ENCODE assay signal across 10 cellular contexts in genomic region chr1:16143566-16144324, GRCh38. TPM values are rescaled to one million over a fixed set of nuclear protein-coding genes. Genes with fewer than 3 reads are reported as not detected.
DNase-seq lines count a peak whose midpoint lies in the region; ATAC-seq and TF ChIP-seq lines count a peak whose summit lies in the region.
"Had no signal": no experiment of that assay in that cellular context is flagged by ENCODE, and none has a peak within 500 bp of the region (broad histone marks: within the 10 kb centered on the region; RNA-seq: fewer than 3 reads in every experiment).

No MANE protein-coding gene starts in this region.

- H3K27me3 ChIP-seq in colonic mucosa (no peaks in the 10 kb centered on the region), H9 (ENCODE audit: insufficient read depth, low read length) (no peaks in the 10 kb centered on the region)

- DNase-seq in A172 (ENCODE audit: low spot score) (peak; percentile 88), LoVo (ENCODE audit: low spot score) (peak; percentile 94), colonic mucosa (peak; percentile 80), H9 (no peak), Kasumi-1 (lab: John Stamatoyannopoulos, UW) (no peak)
- DNase-seq in stimulated activated CD4-positive, alpha-beta T cell treated with anti-CD3 and anti-CD28 coated beads, Interleukin-12 subunit alpha, Interleukin-12 subunit beta, amount 100 ng/mL, for 4 hours: no peak
- DNase-seq: activated naive CD8-positive, alpha-beta T cell treated with anti-CD3 and anti-CD28 coated beads for 36 hours; NCI-H1105 treated with DMSO at 0.1 percent for 48 hours had no signal

- no peak overlapping the region for H3K4me3 Mint-ChIP-seq in H9
- H3K4me3 Mint-ChIP-seq: activated naive CD8-positive, alpha-beta T cell treated with anti-CD3 and anti-CD28 coated beads for 36 hours had no signal

- no peak overlapping the region for H2BK12ac ChIP-seq in H9 (ENCODE audit: insufficient read length, low read depth, low read length)

- H3K23me2 ChIP-seq in H9 (ENCODE audit: insufficient read length, low read depth, low read length, poor library complexity, severe bottlenecking): peaks cover 8% of the 10 kb centered on the region

- H3K14ac ChIP-seq in H9 (ENCODE audit: insufficient read depth, low read length): no peak overlapping the region

- H3K79me1 ChIP-seq in H9 (ENCODE audit: insufficient read depth, low read depth, low read length, poor library complexity, severe bottlenecking): peaks cover 15% of the 10 kb centered on the region

- WGBS in mesodermal cell (ENCODE audit: insufficient coverage in 2 of 2), 2 experiments: 78 to 88% methylated on average over 9 to 13 of the region's 18 CpGs
- WGBS in H9 (ENCODE audit: extremely low coverage, insufficient read length, low lambda C conversion rate): no CpG with 5 or more reads among the region's 18 CpGs

- H3K27ac Mint-ChIP-seq in H9: peak overlapping the region in 1 of 3 experiments; percentile 57; a peak in 2 of 7 replicates
- H3K27ac Mint-ChIP-seq: activated naive CD8-positive, alpha-beta T cell treated with anti-CD3 and anti-CD28 coated beads for 36 hours had no signal

- no peaks in the 10 kb centered on the region for H4K20me1 ChIP-seq in H9 (ENCODE audit: control insufficient read depth, insufficient read depth, insufficient read length)

- no peak overlapping the region for H2BK20ac ChIP-seq in H9 (ENCODE audit: low read depth, low read length, poor library complexity, severe bottlenecking)

- intact Hi-C loops in colonic mucosa (cut with DNase I): loop anchor here (5.0 kb wide), 1 partner anchor 61 kb away; no protein-coding TSS in a partner anchor

- H3K9ac ChIP-seq in colonic mucosa (ENCODE audit: low read depth in 2 of 2, low read length in 2 of 2) (peak overlapping the region in 1 of 2 donors; percentile 81), H9 (ENCODE audit: extremely low read depth, insufficient read length, low read length) (no peak overlapping the region)

- no peak overlapping the region for H2BK5ac ChIP-seq in H9 (ENCODE audit: insufficient read length, low read length)

- H2AK5ac ChIP-seq in H9 (ENCODE audit: insufficient read length, low read length): no peak overlapping the region

- no peak overlapping the region for H3K56ac ChIP-seq in H9 (ENCODE audit: insufficient read length, low read depth, low read length)

- H3K23ac ChIP-seq in H9 (ENCODE audit: insufficient read length, low read depth, low read length): no peak overlapping the region

- H3K36me3 ChIP-seq in colonic mucosa (peaks cover 6% of the 10 kb centered on the region), mesodermal cell (ENCODE audit: control insufficient read depth, insufficient read depth, low read length) (peaks cover 89% of the 10 kb centered on the region)

- no peak overlapping the region for H3K18ac ChIP-seq in H9 (ENCODE audit: insufficient read length, low read depth, low read length)

- peaks cover 28 to 68% (median 37%) of the 10 kb centered on the region in 3 experiments; a peak in 6 of 7 replicates for H3K36me3 Mint-ChIP-seq in H9 (ENCODE audit: insufficient read depth in 1 of 3, low read depth in 3 of 3)
- H3K36me3 Mint-ChIP-seq: activated naive CD8-positive, alpha-beta T cell treated with anti-CD3 and anti-CD28 coated beads for 36 hours had no signal

- H3K27ac ChIP-seq in colonic mucosa (peak overlapping the region; percentile 71), mesodermal cell (ENCODE audit: low read depth, low read length, severe bottlenecking) (peak overlapping the region; percentile 99), H9 (ENCODE audit: insufficient read length, low read depth, low read length) (no peak overlapping the region)

- H3K9me3 ChIP-seq in colonic mucosa (no peaks in the 10 kb centered on the region), mesodermal cell (ENCODE audit: control insufficient read depth, low read length) (no peaks in the 10 kb centered on the region), H9 (ENCODE audit: control insufficient read depth, low read depth, low read length) (no peaks in the 10 kb centered on the region)

- H3K4me1 ChIP-seq in colonic mucosa (peaks cover 15% of the 10 kb centered on the region), mesodermal cell (ENCODE audit: control insufficient read depth, insufficient read depth, low read length, poor library complexity, severe bottlenecking) (peaks cover 92% of the 10 kb centered on the region), H9 (ENCODE audit: insufficient read depth, low read length) (peaks cover 15% of the 10 kb centered on the region)

- H3K4me3 ChIP-seq in colonic mucosa (no peak overlapping the region), mesodermal cell (ENCODE audit: extremely low read depth, insufficient read depth, low read length, poor library complexity, severe bottlenecking) (no peak overlapping the region)

- peaks cover 62 to 66% of the 10 kb centered on the region in 2 experiments for H3K4me1 Mint-ChIP-seq in H9

- no peak overlapping the region for H3K4me2 ChIP-seq in H9 (ENCODE audit: insufficient read depth, insufficient read length, low read length)

- H3K79me2 ChIP-seq in H9 (ENCODE audit: insufficient read depth, low read length): peaks cover 15% of the 10 kb centered on the region; the same call in 1 of the 2 replicates

- no peak overlapping the region for H3T11ph ChIP-seq in H9 (ENCODE audit: low read length)

- no peak overlapping the region for H2BK120ac ChIP-seq in H9 (ENCODE audit: low read depth, low read length, poor library complexity, severe bottlenecking)

- no peak overlapping the region for H2BK15ac ChIP-seq in H9 (ENCODE audit: low read depth, low read length)

- H3K27me3 Mint-ChIP-seq in H9 (ENCODE audit: low read depth): no peaks in the 10 kb centered on the region

- H3K4ac ChIP-seq in H9 (ENCODE audit: low read depth, low read length): no peak overlapping the region

- no peak for ATAC-seq in HG03045 (IDR thresholded peaks at IDR 0.05; ENCODE audit: unreplicated experiment)

- no peak overlapping the region for H2AFZ ChIP-seq in H9 (ENCODE audit: low read length)

- no peak for TF ChIP-seq CTCF in colonic mucosa (IDR thresholded peaks at IDR 0.05)
- no peak for TF ChIP-seq CTCF in H9 (conservative IDR thresholded peaks at IDR 0.05)

- no peak overlapping the region for H4K5ac ChIP-seq in H9 (ENCODE audit: insufficient read length, low read depth, low read length)

- H4K8ac ChIP-seq in H9 (replicated peaks; ENCODE audit: insufficient read length, low read depth, low read length): no peak overlapping the region

- H4K91ac ChIP-seq in H9 (ENCODE audit: insufficient read length, low read depth, low read length): no peak overlapping the region

- H3K9me3 Mint-ChIP-seq in H9: no peaks in the 10 kb centered on the region
- H3K9me3 Mint-ChIP-seq: activated naive CD8-positive, alpha-beta T cell treated with anti-CD3 and anti-CD28 coated beads for 36 hours had no signal

RNA-seq across cellular contexts. Expression of gene EPHA2, which starts 12.1 kb away (rescaled TPM):
- total RNA-seq in A172 (2014; rRNA removed; shearing (Covaris generic)): 54.3 and 78.1 TPM in 2 replicates
- 10 to 100 TPM; 15.7 to 40.8 TPM for total RNA-seq in colonic mucosa
- polyA plus RNA-seq in mesodermal cell (2013, experiment 1 of 2): 89.4 TPM
- polyA plus RNA-seq in mesodermal cell (2013, experiment 2 of 2): 69.9 TPM
- 32.8 and 33.1 TPM in 2 replicates for total RNA-seq in H9 (2021)

Comparison
In these comparisons a context has a peak if more than half of its experiments do, and no peak if none do; other contexts are left out.
1. DNase-seq: peak in A172 (single experiment), LoVo (single experiment) and colonic mucosa (single experiment); none in H9 (single experiment), stimulated activated CD4-positive, alpha-beta T cell treated with anti-CD3 and anti-CD28 coated beads, Interleukin-12 subunit alpha, Interleukin-12 subunit beta, amount 100 ng/mL, for 4 hours (single experiment) and Kasumi-1 (0 of 2).